Comparison of ENCODE assay signal across 1 cellular context in genomic region chr19:49761249-49761624, GRCh38.
TF ChIP-seq lines count a peak whose summit lies in the region.

No MANE protein-coding gene starts in this region.

TF ChIP-seq in WTC11, 78 proteins besides CTCF, POLR2A, EP300 and RAD21 (continued from another document):
- no peak for TF ChIP-seq ZMAT4 (CRISPR knock-in tag; IDR thresholded peaks at IDR 0.05)
- TF ChIP-seq ZNF425 (CRISPR knock-in tag; conservative IDR thresholded peaks at IDR 0.05): no peak
- TF ChIP-seq PREB (CRISPR knock-in tag; IDR thresholded peaks at IDR 0.05; ENCODE audit: borderline replicate concordance): no peak
- TF ChIP-seq GTF2I (CRISPR knock-in tag; conservative IDR thresholded peaks at IDR 0.05): no peak
- no peak for TF ChIP-seq ESRRA (CRISPR knock-in tag; IDR thresholded peaks at IDR 0.05; ENCODE audit: borderline replicate concordance)
- no peak for TF ChIP-seq MAX (CRISPR knock-in tag; IDR thresholded peaks at IDR 0.05)
- TF ChIP-seq SOX15 (CRISPR knock-in tag; IDR thresholded peaks at IDR 0.05): no peak
